12 cellular contexts compared by ENCODE assay signal in genomic region chr14:81450100-81450531, GRCh38. TPM values are rescaled to one million over a fixed set of nuclear protein-coding genes. Genes with fewer than 3 reads are reported as not detected.
A peak's percentile ranks its signal among the peaks of the same experiment; 100 is the strongest.
DNase-seq lines count a peak whose midpoint lies in the region; ATAC-seq and TF ChIP-seq lines count a peak whose summit lies in the region.
"Had no signal": no experiment of that assay in that cellular context is flagged by ENCODE, and none has a peak within 500 bp of the region (broad histone marks: within the 10 kb centered on the region; RNA-seq: fewer than 3 reads in every experiment).

No MANE protein-coding gene starts in this region.

- H3K36me3 ChIP-seq in adipocyte (ENCODE audit: control insufficient read depth, insufficient read depth, low read length, severe bottlenecking): no peaks in the 10 kb centered on the region
- no peaks in the 10 kb centered on the region for H3K36me3 ChIP-seq in lung (ENCODE audit: control insufficient read depth in 2 of 2, insufficient read depth in 2 of 2, low read length in 2 of 2)
- H3K36me3 ChIP-seq in CD8-positive, alpha-beta memory T cell (ENCODE audit: insufficient read depth, low read length): no peaks in the 10 kb centered on the region
- H3K36me3 ChIP-seq: thoracic aorta had no signal

- H3K4me1 ChIP-seq in adipocyte (ENCODE audit: control insufficient read depth, insufficient read depth, low read length) (peaks cover 31% of the 10 kb centered on the region), lung (ENCODE audit: control insufficient read depth in 2 of 2, insufficient read depth in 2 of 2, low read length in 2 of 2) (peaks cover 0 to 3% of the 10 kb centered on the region in 2 donors)
- H3K4me1 ChIP-seq in CD8-positive, alpha-beta memory T cell (ENCODE audit: insufficient read depth, low read length): no peaks in the 10 kb centered on the region

- H3K9me3 Mint-ChIP-seq in CD8-positive, alpha-beta memory T cell: no peaks in the 10 kb centered on the region
- H3K9me3 Mint-ChIP-seq: activated T-cell treated with anti-CD3 and anti-CD28 coated beads, Interleukin-2, amount 50 U/mL, for 72 hours had no signal

- peaks cover 5 to 7% (median 6%) of the 10 kb centered on the region in 3 donors for H3K4me1 Mint-ChIP-seq in CD8-positive, alpha-beta memory T cell

- H3K27me3 Mint-ChIP-seq in CD8-positive, alpha-beta memory T cell: peaks cover 12 to 37% of the 10 kb centered on the region in 2 donors

- peaks cover 0 to 2% (median 0%) of the 10 kb centered on the region in 3 donors for H3K36me3 Mint-ChIP-seq in CD8-positive, alpha-beta memory T cell

- POLR2A ChIA-PET in CD8-positive, alpha-beta memory T cell (lab: Charles Lee): no interaction called here

- in situ Hi-C loops in ACHN (cut with HindIII; ENCODE audit: low pct_ligation_motif_present, low pct_unique_long_range_greater_than_20kb, low sequenced_read_pairs): no loop called here

- DNase-seq in AG20443 (ENCODE audit: low spot score) (peak; percentile 41), NCI-H146 treated with DMSO at 0.1 percent for 48 hours (lab: John Stamatoyannopoulos, UW; ENCODE audit: unreplicated experiment) (peak; percentile 34), adipocyte (ENCODE audit: low read depth) (peak; percentile 44), lung (ENCODE audit: low spot score) (no peak), ACHN (no peak)
- no peak for DNase-seq in CD8-positive, alpha-beta memory T cell
- DNase-seq: activated T-cell treated with anti-CD3 and anti-CD28 coated beads, Interleukin-2, amount 50 U/mL, for 72 hours; cortex of kidney; hypothalamus had no signal

- ATAC-seq in lung (ENCODE audit: insufficient read depth, low FRiP score) (peak; percentile 12), HG03521 (IDR thresholded peaks at IDR 0.05; ENCODE audit: unreplicated experiment) (no peak), HG02759 (IDR thresholded peaks at IDR 0.05; ENCODE audit: unreplicated experiment) (no peak)
- ATAC-seq: activated T-cell treated with anti-CD3 and anti-CD28 coated beads, Interleukin-2, amount 50 U/mL, for 72 hours had no signal

- H3K27me3 ChIP-seq in adipocyte (replicated peaks; ENCODE audit: control insufficient read depth, insufficient read depth, low read length) (peaks cover 14% of the 10 kb centered on the region), lung (ENCODE audit: control insufficient read depth, insufficient read depth) (no peaks in the 10 kb centered on the region)
- no peaks in the 10 kb centered on the region for H3K27me3 ChIP-seq in CD8-positive, alpha-beta memory T cell (ENCODE audit: insufficient read depth, low read length, poor library complexity, severe bottlenecking)

- TF ChIP-seq CTCF in lung (IDR thresholded peaks at IDR 0.05; ENCODE audit: control extremely low read depth, extremely low read depth): no peak

- H3K4me3 Mint-ChIP-seq in CD8-positive, alpha-beta memory T cell: no peak overlapping the region
- H3K4me3 Mint-ChIP-seq: activated T-cell treated with anti-CD3 and anti-CD28 coated beads, Interleukin-2, amount 50 U/mL, for 72 hours had no signal

- H3K27ac Mint-ChIP-seq in CD8-positive, alpha-beta memory T cell: peak overlapping the region in 1 of 8 donors; percentile 27
- H3K27ac Mint-ChIP-seq: activated T-cell treated with anti-CD3 and anti-CD28 coated beads, Interleukin-2, amount 50 U/mL, for 72 hours had no signal

- H3K27ac ChIP-seq in lung (ENCODE audit: low read depth in 1 of 2, low read length in 1 of 2): no peak overlapping the region
- H3K27ac ChIP-seq in CD8-positive, alpha-beta memory T cell (ENCODE audit: low read depth, low read length): no peak overlapping the region
- H3K27ac ChIP-seq: thoracic aorta had no signal

- WGBS in lung, 2 donors: 46 to 67% methylated on average over 10 of the region's 10 CpGs

- CTCF ChIA-PET in CD8-positive, alpha-beta memory T cell (lab: Charles Lee): interaction anchor here (1.2 to 1.5 kb wide), 2 partner anchors 9 to 14 kb away, joined by 3 to 7 read pairs; no protein-coding TSS in a partner anchor

- H3K9ac ChIP-seq in adipocyte (ENCODE audit: low read length): no peak overlapping the region

- H3K4me3 ChIP-seq in adipocyte (ENCODE audit: low read length) (no peak overlapping the region), lung (no peak overlapping the region)
- no peak overlapping the region for H3K4me3 ChIP-seq in CD8-positive, alpha-beta memory T cell (ENCODE audit: low read length)
- H3K4me3 ChIP-seq: thoracic aorta had no signal

- no peaks in the 10 kb centered on the region for H3K9me3 ChIP-seq in adipocyte (ENCODE audit: control insufficient read depth, low read length)
- H3K9me3 ChIP-seq in lung (ENCODE audit: control insufficient read depth in 2 of 2, insufficient read depth in 1 of 2, low read length in 1 of 2): no peaks in the 10 kb centered on the region
- H3K9me3 ChIP-seq in CD8-positive, alpha-beta memory T cell (ENCODE audit: low read length): no peaks in the 10 kb centered on the region
- H3K9me3 ChIP-seq: thoracic aorta had no signal

RNA-seq across cellular contexts. Expression of gene STON2, which starts 50.0 kb away (rescaled TPM):
- 10 to 100 TPM; 26.4 to 27.6 TPM for total RNA-seq in lung
- polyA plus RNA-seq in lung: 1 to 10 TPM; 3.1 to 4.0 TPM
- under 1 TPM in 1 of 2 experiments, not detected in 1; 0.22 TPM for total RNA-seq in CD8-positive, alpha-beta memory T cell
- polyA plus RNA-seq in CD8-positive, alpha-beta memory T cell: not detected

Comparison
In these comparisons a context has a peak if more than half of its experiments do, and no peak if none do; other contexts are left out.
1. DNase-seq: peak in AG20443 (single experiment), NCI-H146 treated with DMSO at 0.1 percent for 48 hours (single experiment) and adipocyte (single experiment); none in lung (single experiment), ACHN (single experiment) and CD8-positive, alpha-beta memory T cell (0 of 5).
2. RNA of gene STON2, which starts 50.0 kb away (total RNA-seq): 26.4 to 27.6 TPM in lung; 0.22 TPM in CD8-positive, alpha-beta memory T cell; every median in the first group is over 10 times any median in the second.